In the genomic region with DNA sequence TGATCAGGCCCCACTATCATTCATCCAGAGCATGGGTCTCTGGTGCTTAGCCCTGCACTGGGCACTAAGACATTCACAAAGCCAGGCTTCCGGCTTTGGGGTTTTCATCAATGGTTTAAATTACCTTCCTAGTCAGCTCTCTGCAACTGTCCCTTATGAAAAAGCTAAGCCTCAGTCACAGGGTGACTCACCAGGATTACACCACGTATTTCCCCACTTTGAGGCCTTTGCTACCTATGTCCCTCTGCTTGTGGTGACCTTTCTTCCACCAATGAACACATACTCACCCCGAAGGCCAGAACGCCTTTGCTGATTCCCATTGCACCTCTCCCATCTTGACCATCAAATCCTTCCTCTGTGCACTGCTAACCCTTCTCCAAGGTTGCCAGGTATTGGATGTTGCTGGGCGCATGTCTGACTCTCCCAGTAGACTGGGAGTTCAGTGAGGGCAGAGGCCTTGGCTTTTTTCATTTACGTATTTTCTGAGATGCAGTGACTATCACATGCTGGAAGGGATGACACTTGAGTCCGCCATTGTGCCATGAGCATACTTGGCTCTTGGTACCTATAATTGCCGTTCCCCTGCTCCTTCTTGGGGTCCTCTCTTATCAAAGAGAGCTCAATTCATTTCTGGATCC, we compare ENCODE assay signal across 10 cellular contexts. TPM values are rescaled to one million over a fixed set of nuclear protein-coding genes. Genes with fewer than 3 reads are reported as not detected.
DNase-seq lines count a peak whose midpoint lies in the region; ATAC-seq, FAIRE-seq and TF ChIP-seq lines count a peak whose summit lies in the region.
"Had no signal": no experiment of that assay in that cellular context is flagged by ENCODE, and none has a peak within 500 bp of the region (broad histone marks: within the 10 kb centered on the region; RNA-seq: fewer than 3 reads in every experiment).

No MANE protein-coding gene starts in this region.

- DNase-seq in CD4-positive, alpha-beta T cell: no peak
- peak; percentile 33 for DNase-seq in GM20000 (ENCODE audit: low spot score)
- peak; percentile 89 for DNase-seq in M059J (ENCODE audit: low read depth)
- peak; percentile 26 for DNase-seq in GM12878 (ENCODE audit: low read depth, low spot score)
- no peak for DNase-seq in endodermal cell
- no peak for DNase-seq in GOT3 (lab: John Stamatoyannopoulos, UW)
- no peak for DNase-seq in esophagus squamous epithelium (lab: John Stamatoyannopoulos, UW)
- DNase-seq in suprapubic skin (ENCODE audit: low spot score in 2 of 2): no peak
- DNase-seq: hippocampal formation, Karpas-422 had no signal

- no peak for TF ChIP-seq CTCF in CD4-positive, alpha-beta T cell (IDR thresholded peaks at IDR 0.05)
- TF ChIP-seq CTCF in GM20000 (IDR thresholded peaks at IDR 0.05; ENCODE audit: extremely low read depth, missing control alignments): no peak
- no peak for TF ChIP-seq CTCF in GM12878 (IDR thresholded peaks at IDR 0.05 in 2 of 3, conservative IDR thresholded peaks at IDR 0.05 in 1 of 3; ENCODE audit: control insufficient read depth in 2 of 3, extremely low read depth in 1 of 3, insufficient read depth in 1 of 3, low read depth in 3 of 3, low read length in 3 of 3)
- no peak for TF ChIP-seq CTCF in endodermal cell (conservative IDR thresholded peaks at IDR 0.05)
- no peak for TF ChIP-seq CTCF in esophagus squamous epithelium (IDR thresholded peaks at IDR 0.05)
- no peak for TF ChIP-seq CTCF in suprapubic skin (IDR thresholded peaks at IDR 0.05)

- SMC1A ChIA-PET in GM12878 (lab: Charles Lee; ENCODE audit: uncharacterized antibody, unreplicated experiment): interaction anchor here (0.7 to 7.7 kb wide), 15 partner anchors 9 to 382 kb away, joined by 3 to 49 read pairs (median 5); partner anchors contain the start of gene TNFSF8

- no peaks in the 10 kb centered on the region for H3K79me2 ChIP-seq in GM12878 (ENCODE audit: control insufficient read depth, insufficient read depth, low read length)

- H3K27ac Mint-ChIP-seq in CD4-positive, alpha-beta T cell: peak overlapping the region; percentile 89
- no peak overlapping the region for H3K27ac Mint-ChIP-seq in endodermal cell

- H3K27me3 Mint-ChIP-seq in CD4-positive, alpha-beta T cell: no peaks in the 10 kb centered on the region
- H3K27me3 Mint-ChIP-seq in endodermal cell (ENCODE audit: insufficient read depth): peaks cover 53% of the 10 kb centered on the region

- TF ChIP-seq EP300 in GM12878 (IDR thresholded peaks at IDR 0.05; ENCODE audit: borderline replicate concordance in 1 of 2, control insufficient read depth in 1 of 2, low read depth in 2 of 2, low read length in 2 of 2): no peak
- no peak for TF ChIP-seq EP300 in suprapubic skin (IDR thresholded peaks at IDR 0.05)

- 15% methylated on average over 8 of the region's 8 CpGs for WGBS in GM12878 (ENCODE audit: insufficient coverage, insufficient replicate concordance, low lambda C conversion rate, missing lambda C conversion rate)
- WGBS in endodermal cell (ENCODE audit: insufficient coverage in 1 of 2, insufficient read length in 1 of 2), 2 experiments: 87 to 92% methylated on average over 7 to 8 of the region's 8 CpGs
- 74% methylated on average over 8 of the region's 8 CpGs for WGBS in esophagus squamous epithelium, 2 donors
- WGBS in suprapubic skin: 91% methylated on average over 8 of the region's 8 CpGs

- intact Hi-C loops in CD4-positive, alpha-beta T cell (cut with DNase I, micrococcal nuclease): no loop called here
- intact Hi-C loops in GM12878 (cut with micrococcal nuclease; ENCODE audit: unreplicated experiment): no loop called here
- intact Hi-C loops in esophagus squamous epithelium (cut with DNase I): no loop called here

- H3K9me3 Mint-ChIP-seq in CD4-positive, alpha-beta T cell: no peaks in the 10 kb centered on the region
- H3K9me3 Mint-ChIP-seq in endodermal cell: no peaks in the 10 kb centered on the region

- no peaks in the 10 kb centered on the region for H3K36me3 Mint-ChIP-seq in CD4-positive, alpha-beta T cell (ENCODE audit: low read depth)
- H3K36me3 Mint-ChIP-seq in endodermal cell (ENCODE audit: low read depth): no peaks in the 10 kb centered on the region

- H3K4me1 ChIP-seq in GM12878 (ENCODE audit: control insufficient read depth, insufficient read depth, low read length): 0 out of 2 replicates have a peak, but pooled peaks cover 3% of the 10 kb centered on the region
- H3K4me1 ChIP-seq in endodermal cell (ENCODE audit: control insufficient read depth, insufficient read depth, low read length): no peaks in the 10 kb centered on the region
- no peaks in the 10 kb centered on the region for H3K4me1 ChIP-seq in esophagus squamous epithelium
- no peaks in the 10 kb centered on the region for H3K4me1 ChIP-seq in suprapubic skin

- BruUV-seq in GM12878 (replicated peaks; lab: Mats Ljungman, UMichigan): no TSS peak

- no peak overlapping the region for H3K27ac ChIP-seq in CD4-positive, alpha-beta T cell (ENCODE audit: low read depth, low read length)
- H3K27ac ChIP-seq in GM12878 (ENCODE audit: control insufficient read depth, insufficient read depth) (no peak overlapping the region), endodermal cell (ENCODE audit: low read depth, low read length) (no peak overlapping the region), esophagus squamous epithelium (no peak overlapping the region), suprapubic skin (no peak overlapping the region)

- H3K4me3 Mint-ChIP-seq in CD4-positive, alpha-beta T cell: peak overlapping the region; percentile 11
- H3K4me3 Mint-ChIP-seq in endodermal cell: no peak overlapping the region

- H3K9me3 ChIP-seq in CD4-positive, alpha-beta T cell (ENCODE audit: control insufficient read depth, low read length): no peaks in the 10 kb centered on the region
- no peaks in the 10 kb centered on the region for H3K9me3 ChIP-seq in GM12878 (replicated peaks; ENCODE audit: control insufficient read depth, insufficient read depth, low read length)
- H3K9me3 ChIP-seq in endodermal cell (ENCODE audit: control insufficient read depth, low read length): no peaks in the 10 kb centered on the region
- H3K9me3 ChIP-seq in esophagus squamous epithelium: no peaks in the 10 kb centered on the region
- no peaks in the 10 kb centered on the region for H3K9me3 ChIP-seq in suprapubic skin

- in situ Hi-C loops in GM12878 (cut with MboI): no loop called here

- no peaks in the 10 kb centered on the region for H3K27me3 ChIP-seq in CD4-positive, alpha-beta T cell (ENCODE audit: control insufficient read depth, insufficient read depth, low read length)
- H3K27me3 ChIP-seq in GM12878 (replicated peaks in 1 of 2; ENCODE audit: control insufficient read depth in 2 of 2, insufficient read depth in 2 of 2, low read length in 1 of 2): no peaks in the 10 kb centered on the region; a peak in 1 of 4 replicates
- H3K27me3 ChIP-seq in endodermal cell (ENCODE audit: control insufficient read depth, insufficient read depth, low read length, poor library complexity, severe bottlenecking): no peaks in the 10 kb centered on the region
- peaks cover 0 to 9% (median 0%) of the 10 kb centered on the region in 4 donors for H3K27me3 ChIP-seq in esophagus squamous epithelium
- H3K27me3 ChIP-seq in suprapubic skin: no peaks in the 10 kb centered on the region

- H3K9ac ChIP-seq in GM12878 (ENCODE audit: control insufficient read depth, insufficient read depth, low read length) (no peak overlapping the region), endodermal cell (ENCODE audit: extremely low read depth, low read length, poor library complexity, severe bottlenecking) (no peak overlapping the region)

- no peak overlapping the region for H2AFZ ChIP-seq in GM12878 (ENCODE audit: control insufficient read depth, low read depth, low read length)

- POLR2A ChIA-PET in CD4-positive, alpha-beta T cell (lab: Charles Lee): interaction anchor here (1.1 to 2.0 kb wide), 5 partner anchors 8 to 91 kb away, joined by 3 to 6 read pairs (median 5); partner anchors contain the start of gene TNFSF8
- POLR2A ChIA-PET in GM12878 (lab: Charles Lee): interaction anchor here (0.6 to 1.5 kb wide), 5 partner anchors 9 to 493 kb away, joined by 3 to 11 read pairs (median 3); no protein-coding TSS in a partner anchor

- TF ChIP-seq POLR2A in GM12878 (IDR thresholded peaks at IDR 0.05; ENCODE audit: low read depth, low read length) (no peak), esophagus squamous epithelium (IDR thresholded peaks at IDR 0.05) (no peak), suprapubic skin (IDR thresholded peaks at IDR 0.05) (no peak)

- RAD21 ChIA-PET in GM12878 (lab: Charles Lee; ENCODE audit: unreplicated experiment): interaction anchor here (0.6 to 2.5 kb wide), 23 partner anchors 8 to 486 kb away, joined by 3 to 28 read pairs (median 3); no protein-coding TSS in a partner anchor

- no peaks in the 10 kb centered on the region for H4K20me1 ChIP-seq in GM12878 (ENCODE audit: control insufficient read depth, insufficient read depth)

- no peak for TF ChIP-seq RAD21 in GM12878 (IDR thresholded peaks at IDR 0.05; ENCODE audit: insufficient read depth, low read depth, low read length)

- CTCF ChIA-PET in CD4-positive, alpha-beta T cell (lab: Charles Lee): interaction anchor here (0.8 kb wide), 1 partner anchor 307 kb away, joined by 3 read pairs; the partner anchor contains the start of gene TEX48
- CTCF ChIA-PET in GM12878 (lab: Yijun Ruan, JAX): interaction anchor here (0.9 to 1.6 kb wide), 11 partner anchors 12 to 307 kb away, joined by 3 to 8 read pairs (median 3); partner anchors contain the start of gene TEX48

- no peak for FAIRE-seq in GM12878 (lab: Jason Lieb, UNC)

- no peaks in the 10 kb centered on the region for H3K36me3 ChIP-seq in GM12878 (ENCODE audit: control insufficient read depth in 2 of 2, insufficient read depth in 2 of 2, low read length in 1 of 2)
- no peaks in the 10 kb centered on the region for H3K36me3 ChIP-seq in endodermal cell (ENCODE audit: control insufficient read depth, insufficient read depth, low read length)
- no peaks in the 10 kb centered on the region for H3K36me3 ChIP-seq in esophagus squamous epithelium
- no peaks in the 10 kb centered on the region for H3K36me3 ChIP-seq in suprapubic skin

- H3K4me1 Mint-ChIP-seq in CD4-positive, alpha-beta T cell (ENCODE audit: low read depth): peaks cover 36% of the 10 kb centered on the region
- no peaks in the 10 kb centered on the region for H3K4me1 Mint-ChIP-seq in endodermal cell

- H3K4me3 ChIP-seq in GM12878 (no peak overlapping the region), endodermal cell (ENCODE audit: low read length) (no peak overlapping the region), esophagus squamous epithelium (no peak overlapping the region), suprapubic skin (no peak overlapping the region)

- ATAC-seq in CD4-positive, alpha-beta T cell (ENCODE audit: poor library complexity): no peak
- ATAC-seq in GM12878: peak; percentile 82

- no peak overlapping the region for H3K4me2 ChIP-seq in GM12878 (ENCODE audit: control insufficient read depth, insufficient read depth)

RNA-seq across cellular contexts. Expression of gene TNFSF8, which starts 58.7 kb away (rescaled TPM):
- 10 to 100 TPM; 70.9 to 71.6 TPM for total RNA-seq in CD4-positive, alpha-beta T cell
- total RNA-seq in M059J (2014; rRNA removed; shearing (Covaris generic)): not detected in 2 replicates
- not detected in 2 replicates for total RNA-seq in GM12878 (2013; cell fraction: nucleolus; rRNA removed)
- total RNA-seq in GM12878 (2014; rRNA removed): not detected in 2 replicates
- total RNA-seq in GM12878 (2014; rRNA removed; fragmentation: Illumina TruSeq; extraction: Trizol): not detected in 2 replicates
- 0.11 and 0.15 TPM in 2 replicates for total RNA-seq in GM12878 (2021)
- not detected for polyA plus RNA-seq in GM12878 (2011; ENCODE audit: low read depth)
- polyA plus RNA-seq in GM12878 (2011; rRNA removed): 0.04 and 0.10 TPM in 2 replicates
- 0.03 and 0.04 TPM in 2 replicates for polyA plus RNA-seq in GM12878 (2011; cell fraction: cytosol; rRNA removed)
- polyA plus RNA-seq in GM12878 (2011; cell fraction: nucleus; rRNA removed): 0.09 TPM in 1 of 2 replicates, not detected in the other
- polyA plus RNA-seq in GM12878 (2012): not detected in 2 replicates
- polyA plus RNA-seq in GM12878 (2014; fragmentation: Illumina TruSeq; extraction: Trizol): not detected in 2 replicates
- under 1 TPM in 1 of 2 experiments, not detected in 1; 0.29 TPM for polyA plus RNA-seq in GM12878 (2014; fragmentation: Nextera tagmentation; extraction: Ambion mirVana)
- polyA plus RNA-seq in GM12878 (2014; rRNA removed): not detected in 2 replicates
- not detected for polyA plus RNA-seq in GM12878 (2016; fragmentation: Nextera tagmentation; extraction: Ambion mirVana)
- polyA minus RNA-seq in GM12878 (2011; rRNA and poly(A)+ RNA removed): 0.22 TPM in 1 of 2 replicates, not detected in the other
- not detected in 2 replicates for polyA minus RNA-seq in GM12878 (2011; cell fraction: cytosol; rRNA and poly(A)+ RNA removed)
- not detected in 2 replicates for polyA minus RNA-seq in GM12878 (2011; cell fraction: nucleus; rRNA and poly(A)+ RNA removed)
- total RNA-seq in endodermal cell: not detected
- polyA plus RNA-seq in endodermal cell (2013, experiment 1 of 2): not detected
- polyA plus RNA-seq in endodermal cell (2013, experiment 2 of 2): not detected
- 1 to 10 TPM in 1 of 4 donors, under 1 TPM in 3; 0.21 to 6.5 (median 0.41) TPM for total RNA-seq in esophagus squamous epithelium
- total RNA-seq in suprapubic skin: 1 to 10 TPM in 3 of 4 donors, under 1 TPM in 1; 0.23 to 4.0 (median 1.4) TPM

Comparison
In these comparisons a context has a peak if more than half of its experiments do, and no peak if none do; other contexts are left out.
1. DNase-seq: peak in GM20000 (single experiment), M059J (single experiment) and GM12878 (single experiment); none in CD4-positive, alpha-beta T cell (0 of 10), endodermal cell (single experiment), GOT3 (single experiment), esophagus squamous epithelium (single experiment) and suprapubic skin (0 of 2).
2. RNA of gene TNFSF8, which starts 58.7 kb away (total RNA-seq): 70.9 to 71.6 TPM in CD4-positive, alpha-beta T cell; 0.23 to 4.0 TPM in suprapubic skin, 0.21 to 6.5 TPM in esophagus squamous epithelium, not detected in M059J, 0.11 to 0.15 TPM in GM12878 and not detected in endodermal cell; every median in the first group is over 4 times any median in the second.